Comparison of ENCODE assay signal across 27 cellular contexts in genomic region chr16:17024514-17024913, GRCh38.
"Had no signal": no experiment of that assay in that cellular context is flagged by ENCODE, and none has a peak within 500 bp of the region (broad histone marks: within the 10 kb centered on the region; RNA-seq: fewer than 3 reads in every experiment).

No MANE protein-coding gene starts in this region.

- H3K27me3 Mint-ChIP-seq: naive thymus-derived CD8-positive, alpha-beta T cell had no signal

- H3K27me3 ChIP-seq: testis, thyroid gland, transverse colon, upper lobe of left lung, vagina had no signal

- ATAC-seq: left colon; left lung; lower lobe of right lung; naive thymus-derived CD8-positive, alpha-beta T cell; pancreas; right cardiac atrium; sciatic nerve had no signal

- H3K4me3 Mint-ChIP-seq: naive thymus-derived CD8-positive, alpha-beta T cell had no signal

- H3K27ac ChIP-seq: left lung, lower lobe of right lung, pancreas, prostate gland, skin epidermis, stomach, testis, thyroid gland, transverse colon, upper lobe of left lung, vagina had no signal

- H3K9me3 ChIP-seq: lower lobe of right lung, pancreas, prostate gland, testis, thyroid gland, transverse colon, upper lobe of left lung, vagina had no signal

- DNase-seq: hippocampal formation; kidney; left colon; left lung; lower lobe of right lung; mammary epithelial cell; mesenchymal stem cell; naive thymus-derived CD8-positive, alpha-beta T cell; nucleus accumbens; pancreas; posterior cingulate gyrus; retina; right cardiac atrium; stimulated activated CD4-positive, alpha-beta T cell treated with anti-CD3 and anti-CD28 coated beads, Interleukin-12 subunit alpha, Interleukin-12 subunit beta, amount 100 ng/mL, for 4 hours; stimulated activated CD4-positive, alpha-beta T cell treated with anti-CD3 and anti-CD28 coated beads, Interleukin-15, amount 100 ng/mL, for 24 hours; stimulated activated CD4-positive, alpha-beta T cell treated with anti-CD3 and anti-CD28 coated beads, Interleukin-2, amount 100 ng/mL, for 24 hours; stimulated activated CD4-positive, alpha-beta T cell treated with anti-CD3 and anti-CD28 coated beads, Interleukin-4, amount 100 ng/mL, for 1 hour; stimulated activated naive CD4-positive, alpha-beta T cell; stomach; testis; thyroid gland; transverse colon; upper lobe of left lung had no signal
